In the genomic region with DNA sequence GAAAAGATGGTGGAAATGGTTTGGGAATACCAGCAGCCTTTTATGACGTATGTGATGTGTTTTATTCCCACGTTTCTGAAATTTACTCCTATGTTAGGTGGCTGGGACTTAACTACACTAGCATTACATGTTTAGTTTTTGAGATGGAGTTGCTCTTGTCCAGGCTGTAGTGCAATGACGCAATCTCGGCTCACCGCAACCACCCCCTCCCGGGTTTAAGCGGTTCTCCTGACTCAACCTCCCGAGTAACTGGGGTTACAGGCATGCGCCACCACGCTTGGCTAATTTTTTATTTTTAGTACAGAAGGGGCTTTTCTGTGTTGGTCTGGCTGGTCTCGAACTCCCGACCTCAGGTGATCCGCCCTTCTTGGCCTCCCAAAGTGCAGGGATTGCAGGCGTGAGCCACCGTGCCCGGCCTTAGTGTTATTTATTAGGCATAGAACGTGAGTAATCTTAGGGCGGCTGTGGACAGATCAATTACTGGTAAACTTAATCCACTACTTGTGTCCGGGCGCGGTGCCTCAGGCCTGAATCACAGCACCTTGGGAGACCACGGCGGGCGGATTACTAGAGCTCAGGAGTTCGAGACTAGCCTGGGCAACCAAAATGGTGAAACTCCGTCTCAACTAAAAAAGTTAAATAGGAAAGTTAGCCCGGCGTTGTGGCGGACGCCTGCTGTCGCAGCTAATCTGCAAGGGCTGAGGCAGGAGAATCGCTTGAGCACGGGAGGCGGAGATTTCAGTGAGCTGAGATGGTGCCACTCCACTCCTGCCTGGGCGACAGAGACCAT, we compare ENCODE assay signal across 1 cellular context.
A peak's percentile ranks its signal among the peaks of the same experiment; 100 is the strongest.
TF ChIP-seq lines count a peak whose summit lies in the region.

No MANE protein-coding gene starts in this region.

TF ChIP-seq in GM12878, 131 proteins besides CTCF, POLR2A, EP300 and RAD21 (continued from another document and continues in another):
- TF ChIP-seq, protein P1, sequence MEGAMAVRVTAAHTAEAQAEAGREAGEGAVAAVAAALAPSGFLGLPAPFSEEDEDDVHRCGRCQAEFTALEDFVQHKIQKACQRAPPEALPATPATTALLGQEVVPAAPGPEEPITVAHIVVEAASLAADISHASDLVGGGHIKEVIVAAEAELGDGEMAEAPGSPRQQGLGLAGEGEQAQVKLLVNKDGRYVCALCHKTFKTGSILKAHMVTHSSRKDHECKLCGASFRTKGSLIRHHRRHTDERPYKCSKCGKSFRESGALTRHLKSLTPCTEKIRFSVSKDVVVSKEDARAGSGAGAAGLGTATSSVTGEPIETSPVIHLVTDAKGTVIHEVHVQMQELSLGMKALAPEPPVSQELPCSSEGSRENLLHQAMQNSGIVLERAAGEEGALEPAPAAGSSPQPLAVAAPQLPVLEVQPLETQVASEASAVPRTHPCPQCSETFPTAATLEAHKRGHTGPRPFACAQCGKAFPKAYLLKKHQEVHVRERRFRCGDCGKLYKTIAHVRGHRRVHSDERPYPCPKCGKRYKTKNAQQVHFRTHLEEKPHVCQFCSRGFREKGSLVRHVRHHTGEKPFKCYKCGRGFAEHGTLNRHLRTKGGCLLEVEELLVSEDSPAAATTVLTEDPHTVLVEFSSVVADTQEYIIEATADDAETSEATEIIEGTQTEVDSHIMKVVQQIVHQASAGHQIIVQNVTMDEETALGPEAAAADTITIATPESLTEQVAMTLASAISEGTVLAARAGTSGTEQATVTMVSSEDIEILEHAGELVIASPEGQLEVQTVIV (IDR thresholded peaks at IDR 0.05; ENCODE audit: borderline replicate concordance, partially characterized antibody): no peak
- TF ChIP-seq SMAD1 (IDR thresholded peaks at IDR 0.05; ENCODE audit: low read depth, partially characterized antibody) (no peak), HCFC1 (IDR thresholded peaks at IDR 0.05; ENCODE audit: low read length) (no peak), SMAD5 (IDR thresholded peaks at IDR 0.05; ENCODE audit: low read depth) (no peak), DPF2 (IDR thresholded peaks at IDR 0.05) (no peak), FOXM1 (IDR thresholded peaks at IDR 0.05; ENCODE audit: low read depth, low read length) (no peak; the same call in 1 of the 2 replicates), STAT1 (conservative IDR thresholded peaks at IDR 0.05) (0 out of 2 replicates have a peak, but pooled peaks have one; percentile 55), EGR1 (IDR thresholded peaks at IDR 0.05; ENCODE audit: borderline replicate concordance in 1 of 2, low read depth in 2 of 2, low read length in 2 of 2) (peak in 1 of 2 experiments; percentile 56; a peak in 1 of 3 replicates), MXI1 (IDR thresholded peaks at IDR 0.05; ENCODE audit: low read depth, low read length) (peak; percentile 22; the same call in 1 of the 2 replicates), ATF7 (IDR thresholded peaks at IDR 0.05; ENCODE audit: low read depth) (peak; percentile 83), SREBF2 (IDR thresholded peaks at IDR 0.05; ENCODE audit: low read length) (no peak), HDAC2 (IDR thresholded peaks at IDR 0.05) (no peak), BMI1 (IDR thresholded peaks at IDR 0.05; ENCODE audit: borderline replicate concordance) (peak; percentile 47; the same call in 1 of the 2 replicates), ESRRA (IDR thresholded peaks at IDR 0.05; ENCODE audit: low read length) (no peak), ASH2L (IDR thresholded peaks at IDR 0.05; ENCODE audit: borderline replicate concordance, low read depth) (no peak), SMC3 (IDR thresholded peaks at IDR 0.05; ENCODE audit: borderline replicate concordance, low read length) (no peak), TCF12 (IDR thresholded peaks at IDR 0.05; ENCODE audit: low read depth, low read length) (no peak), TCF3 (IDR thresholded peaks at IDR 0.05; ENCODE audit: borderline replicate concordance, insufficient read depth, low read depth, low read length) (no peak), RFX5 (IDR thresholded peaks at IDR 0.05; ENCODE audit: low read depth, low read length) (no peak), POLR2AphosphoS5 (IDR thresholded peaks at IDR 0.05; ENCODE audit: low read length) (no peak), STAT3 (IDR thresholded peaks at IDR 0.05; ENCODE audit: low read depth, low read length) (no peak), TBL1XR1 (IDR thresholded peaks at IDR 0.05; ENCODE audit: low read depth, low read length) (peak; percentile 52; the same call in 1 of the 2 replicates), EED (IDR thresholded peaks at IDR 0.05; ENCODE audit: low read depth) (no peak), NR2C1 (IDR thresholded peaks at IDR 0.05) (no peak), MTA2 (IDR thresholded peaks at IDR 0.05; ENCODE audit: low read depth) (no peak), FOXK2 (IDR thresholded peaks at IDR 0.05) (no peak), POU2F2 (IDR thresholded peaks at IDR 0.05; ENCODE audit: borderline replicate concordance, low read depth, low read length) (0 out of 3 replicates have a peak, but pooled peaks have one; percentile 5), SUZ12 (IDR thresholded peaks at IDR 0.05; ENCODE audit: unreplicated experiment) (no peak), SIX5 (IDR thresholded peaks at IDR 0.05; ENCODE audit: low read depth, low read length, severe bottlenecking) (no peak), MYB (IDR thresholded peaks at IDR 0.05; ENCODE audit: borderline replicate concordance, low read depth, low read length) (no peak), MYC (IDR thresholded peaks at IDR 0.05; ENCODE audit: insufficient read depth, insufficient read length, insufficient replicate concordance, low read length, severe bottlenecking) (no peak), NRF1 (conservative IDR thresholded peaks at IDR 0.05; ENCODE audit: low read depth, low read length) (no peak), IRF5 (IDR thresholded peaks at IDR 0.05; ENCODE audit: borderline replicate concordance) (no peak), ZNF384 (IDR thresholded peaks at IDR 0.05; ENCODE audit: borderline replicate concordance, low read depth, low read length) (no peak), ZNF217 (IDR thresholded peaks at IDR 0.05) (peak; percentile 70; the same call in 1 of the 2 replicates), MAX (IDR thresholded peaks at IDR 0.05; ENCODE audit: low read depth, low read length) (no peak), BCL11A (IDR thresholded peaks at IDR 0.05; ENCODE audit: low read depth, low read length) (0 out of 2 replicates have a peak, but pooled peaks have one; percentile 25), SREBF1 (IDR thresholded peaks at IDR 0.05; ENCODE audit: low read length) (no peak), SUPT20H (IDR thresholded peaks at IDR 0.05; ENCODE audit: borderline replicate concordance, control insufficient read depth, low read depth, low read length) (no peak), HDGF (IDR thresholded peaks at IDR 0.05) (no peak), PAX5 (IDR thresholded peaks at IDR 0.05; ENCODE audit: borderline replicate concordance, low read depth, low read length) (peak; percentile 89), TAF1 (IDR thresholded peaks at IDR 0.05; ENCODE audit: borderline replicate concordance, low read depth, low read length) (no peak), ZSCAN29 (IDR thresholded peaks at IDR 0.05) (no peak), KLF5 (IDR thresholded peaks at IDR 0.05; ENCODE audit: partially characterized antibody) (no peak), CBFB (IDR thresholded peaks at IDR 0.05; ENCODE audit: low read depth) (0 out of 2 replicates have a peak, but pooled peaks have one; percentile 27)
- TF ChIP-seq, protein P2, sequence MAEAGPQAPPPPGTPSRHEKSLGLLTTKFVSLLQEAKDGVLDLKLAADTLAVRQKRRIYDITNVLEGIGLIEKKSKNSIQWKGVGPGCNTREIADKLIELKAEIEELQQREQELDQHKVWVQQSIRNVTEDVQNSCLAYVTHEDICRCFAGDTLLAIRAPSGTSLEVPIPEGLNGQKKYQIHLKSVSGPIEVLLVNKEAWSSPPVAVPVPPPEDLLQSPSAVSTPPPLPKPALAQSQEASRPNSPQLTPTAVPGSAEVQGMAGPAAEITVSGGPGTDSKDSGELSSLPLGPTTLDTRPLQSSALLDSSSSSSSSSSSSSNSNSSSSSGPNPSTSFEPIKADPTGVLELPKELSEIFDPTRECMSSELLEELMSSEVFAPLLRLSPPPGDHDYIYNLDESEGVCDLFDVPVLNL (IDR thresholded peaks at IDR 0.05; ENCODE audit: low read depth, low read length): no peak
- TF ChIP-seq, protein P3, sequence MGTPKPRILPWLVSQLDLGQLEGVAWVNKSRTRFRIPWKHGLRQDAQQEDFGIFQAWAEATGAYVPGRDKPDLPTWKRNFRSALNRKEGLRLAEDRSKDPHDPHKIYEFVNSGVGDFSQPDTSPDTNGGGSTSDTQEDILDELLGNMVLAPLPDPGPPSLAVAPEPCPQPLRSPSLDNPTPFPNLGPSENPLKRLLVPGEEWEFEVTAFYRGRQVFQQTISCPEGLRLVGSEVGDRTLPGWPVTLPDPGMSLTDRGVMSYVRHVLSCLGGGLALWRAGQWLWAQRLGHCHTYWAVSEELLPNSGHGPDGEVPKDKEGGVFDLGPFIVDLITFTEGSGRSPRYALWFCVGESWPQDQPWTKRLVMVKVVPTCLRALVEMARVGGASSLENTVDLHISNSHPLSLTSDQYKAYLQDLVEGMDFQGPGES (IDR thresholded peaks at IDR 0.05): no peak
- TF ChIP-seq, protein P4, sequence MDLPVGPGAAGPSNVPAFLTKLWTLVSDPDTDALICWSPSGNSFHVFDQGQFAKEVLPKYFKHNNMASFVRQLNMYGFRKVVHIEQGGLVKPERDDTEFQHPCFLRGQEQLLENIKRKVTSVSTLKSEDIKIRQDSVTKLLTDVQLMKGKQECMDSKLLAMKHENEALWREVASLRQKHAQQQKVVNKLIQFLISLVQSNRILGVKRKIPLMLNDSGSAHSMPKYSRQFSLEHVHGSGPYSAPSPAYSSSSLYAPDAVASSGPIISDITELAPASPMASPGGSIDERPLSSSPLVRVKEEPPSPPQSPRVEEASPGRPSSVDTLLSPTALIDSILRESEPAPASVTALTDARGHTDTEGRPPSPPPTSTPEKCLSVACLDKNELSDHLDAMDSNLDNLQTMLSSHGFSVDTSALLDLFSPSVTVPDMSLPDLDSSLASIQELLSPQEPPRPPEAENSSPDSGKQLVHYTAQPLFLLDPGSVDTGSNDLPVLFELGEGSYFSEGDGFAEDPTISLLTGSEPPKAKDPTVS (IDR thresholded peaks at IDR 0.05; ENCODE audit: low read depth, low read length): no peak
- TF ChIP-seq, protein P5, sequence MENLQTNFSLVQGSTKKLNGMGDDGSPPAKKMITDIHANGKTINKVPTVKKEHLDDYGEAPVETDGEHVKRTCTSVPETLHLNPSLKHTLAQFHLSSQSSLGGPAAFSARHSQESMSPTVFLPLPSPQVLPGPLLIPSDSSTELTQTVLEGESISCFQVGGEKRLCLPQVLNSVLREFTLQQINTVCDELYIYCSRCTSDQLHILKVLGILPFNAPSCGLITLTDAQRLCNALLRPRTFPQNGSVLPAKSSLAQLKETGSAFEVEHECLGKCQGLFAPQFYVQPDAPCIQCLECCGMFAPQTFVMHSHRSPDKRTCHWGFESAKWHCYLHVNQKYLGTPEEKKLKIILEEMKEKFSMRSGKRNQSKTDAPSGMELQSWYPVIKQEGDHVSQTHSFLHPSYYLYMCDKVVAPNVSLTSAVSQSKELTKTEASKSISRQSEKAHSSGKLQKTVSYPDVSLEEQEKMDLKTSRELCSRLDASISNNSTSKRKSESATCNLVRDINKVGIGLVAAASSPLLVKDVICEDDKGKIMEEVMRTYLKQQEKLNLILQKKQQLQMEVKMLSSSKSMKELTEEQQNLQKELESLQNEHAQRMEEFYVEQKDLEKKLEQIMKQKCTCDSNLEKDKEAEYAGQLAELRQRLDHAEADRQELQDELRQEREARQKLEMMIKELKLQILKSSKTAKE (IDR thresholded peaks at IDR 0.05; ENCODE audit: low read depth, poor library complexity, severe bottlenecking): no peak
- TF ChIP-seq, protein P6, sequence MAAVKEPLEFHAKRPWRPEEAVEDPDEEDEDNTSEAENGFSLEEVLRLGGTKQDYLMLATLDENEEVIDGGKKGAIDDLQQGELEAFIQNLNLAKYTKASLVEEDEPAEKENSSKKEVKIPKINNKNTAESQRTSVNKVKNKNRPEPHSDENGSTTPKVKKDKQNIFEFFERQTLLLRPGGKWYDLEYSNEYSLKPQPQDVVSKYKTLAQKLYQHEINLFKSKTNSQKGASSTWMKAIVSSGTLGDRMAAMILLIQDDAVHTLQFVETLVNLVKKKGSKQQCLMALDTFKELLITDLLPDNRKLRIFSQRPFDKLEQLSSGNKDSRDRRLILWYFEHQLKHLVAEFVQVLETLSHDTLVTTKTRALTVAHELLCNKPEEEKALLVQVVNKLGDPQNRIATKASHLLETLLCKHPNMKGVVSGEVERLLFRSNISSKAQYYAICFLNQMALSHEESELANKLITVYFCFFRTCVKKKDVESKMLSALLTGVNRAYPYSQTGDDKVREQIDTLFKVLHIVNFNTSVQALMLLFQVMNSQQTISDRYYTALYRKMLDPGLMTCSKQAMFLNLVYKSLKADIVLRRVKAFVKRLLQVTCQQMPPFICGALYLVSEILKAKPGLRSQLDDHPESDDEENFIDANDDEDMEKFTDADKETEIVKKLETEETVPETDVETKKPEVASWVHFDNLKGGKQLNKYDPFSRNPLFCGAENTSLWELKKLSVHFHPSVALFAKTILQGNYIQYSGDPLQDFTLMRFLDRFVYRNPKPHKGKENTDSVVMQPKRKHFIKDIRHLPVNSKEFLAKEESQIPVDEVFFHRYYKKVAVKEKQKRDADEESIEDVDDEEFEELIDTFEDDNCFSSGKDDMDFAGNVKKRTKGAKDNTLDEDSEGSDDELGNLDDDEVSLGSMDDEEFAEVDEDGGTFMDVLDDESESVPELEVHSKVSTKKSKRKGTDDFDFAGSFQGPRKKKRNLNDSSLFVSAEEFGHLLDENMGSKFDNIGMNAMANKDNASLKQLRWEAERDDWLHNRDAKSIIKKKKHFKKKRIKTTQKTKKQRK (IDR thresholded peaks at IDR 0.05; ENCODE audit: low read depth, low read length): no peak
- TF ChIP-seq, protein P7, sequence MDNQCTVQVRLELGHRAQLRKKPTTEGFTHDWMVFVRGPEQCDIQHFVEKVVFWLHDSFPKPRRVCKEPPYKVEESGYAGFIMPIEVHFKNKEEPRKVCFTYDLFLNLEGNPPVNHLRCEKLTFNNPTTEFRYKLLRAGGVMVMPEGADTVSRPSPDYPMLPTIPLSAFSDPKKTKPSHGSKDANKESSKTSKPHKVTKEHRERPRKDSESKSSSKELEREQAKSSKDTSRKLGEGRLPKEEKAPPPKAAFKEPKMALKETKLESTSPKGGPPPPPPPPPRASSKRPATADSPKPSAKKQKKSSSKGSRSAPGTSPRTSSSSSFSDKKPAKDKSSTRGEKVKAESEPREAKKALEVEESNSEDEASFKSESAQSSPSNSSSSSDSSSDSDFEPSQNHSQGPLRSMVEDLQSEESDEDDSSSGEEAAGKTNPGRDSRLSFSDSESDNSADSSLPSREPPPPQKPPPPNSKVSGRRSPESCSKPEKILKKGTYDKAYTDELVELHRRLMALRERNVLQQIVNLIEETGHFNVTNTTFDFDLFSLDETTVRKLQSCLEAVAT (IDR thresholded peaks at IDR 0.05): no peak; the same call in 1 of the 2 replicates
